In genomic region chr20:23441850-23442313, GRCh38 we compare ENCODE assay signal across 8 cellular contexts. TPM values are rescaled to one million over a fixed set of nuclear protein-coding genes. Genes with fewer than 3 reads are reported as not detected.
DNase-seq lines count a peak whose midpoint lies in the region; ATAC-seq and TF ChIP-seq lines count a peak whose summit lies in the region.

No MANE protein-coding gene starts in this region.

- H3K4me1 ChIP-seq in MM.1S (ENCODE audit: low read length) (no peaks in the 10 kb centered on the region), right cardiac atrium (ENCODE audit: control insufficient read depth, insufficient read depth, low read length) (no peaks in the 10 kb centered on the region)

- peak; percentile 82 for ATAC-seq in GM21723 (IDR thresholded peaks at IDR 0.05; ENCODE audit: unreplicated experiment)
- peak; percentile 80 to 82 for ATAC-seq in right cardiac atrium

- H3F3A ChIP-seq in MM.1S (ENCODE audit: insufficient read depth, low read length) = no peaks in the 10 kb centered on the region
- H3F3A ChIP-seq in SU-DHL-6 (ENCODE audit: insufficient read depth) = no peaks in the 10 kb centered on the region

- intact Hi-C loops in right cardiac atrium (cut with DNase I) = loop anchor here (5.0 to 10.0 kb wide), 2 partner anchors 160 to 163 kb away; partner anchors contain the start of gene CST9 (in 3 of the 4)

- H3K4me2 ChIP-seq in MM.1S (ENCODE audit: low read depth, low read length) (no peak overlapping the region), SU-DHL-6 (ENCODE audit: low read depth, low read length, poor library complexity, severe bottlenecking) (no peak overlapping the region)

- WGBS in right cardiac atrium = 20% methylated on average over 8 of the region's 8 CpGs

- H2AFZ ChIP-seq in MM.1S (ENCODE audit: low read length) (no peak overlapping the region), SU-DHL-6 (ENCODE audit: low read depth, low read length, severe bottlenecking) (no peak overlapping the region)

- H4K20me1 ChIP-seq in MM.1S (ENCODE audit: insufficient read depth, low read length) (no peaks in the 10 kb centered on the region), SU-DHL-6 (ENCODE audit: low read depth, low read length) (no peaks in the 10 kb centered on the region)

- H3K9me3 ChIP-seq in MM.1S (replicated peaks; ENCODE audit: insufficient read depth, low read length) (no peaks in the 10 kb centered on the region), SU-DHL-6 (ENCODE audit: insufficient read depth, low read length) (no peaks in the 10 kb centered on the region), right cardiac atrium (ENCODE audit: control insufficient read depth, low read length) (no peaks in the 10 kb centered on the region)

- peak; percentile 87 for TF ChIP-seq CTCF in MM.1S (IDR thresholded peaks at IDR 0.05; ENCODE audit: low read length)
- TF ChIP-seq CTCF in SU-DHL-6 (IDR thresholded peaks at IDR 0.05; ENCODE audit: insufficient read depth, low read length, poor library complexity, severe bottlenecking) = peak; percentile 78
- TF ChIP-seq CTCF in retinal pigment epithelial cell (conservative IDR thresholded peaks at IDR 0.05; ENCODE audit: low read depth, low read length) = peak; percentile 98

- H3K27me3 ChIP-seq in MM.1S (replicated peaks; ENCODE audit: insufficient read depth, low read length) (no peaks in the 10 kb centered on the region), SU-DHL-6 (ENCODE audit: low read length) (no peaks in the 10 kb centered on the region), right cardiac atrium (ENCODE audit: control insufficient read depth, insufficient read depth) (no peaks in the 10 kb centered on the region)

- peak; percentile 24 for DNase-seq in DMS153 treated with DMSO at 0.1 percent for 48 hours (lab: John Stamatoyannopoulos, UW; ENCODE audit: unreplicated experiment)
- DNase-seq in MM.1S = peak; percentile 64
- peak; percentile 18 for DNase-seq in amniotic stem cell (lab: John Stamatoyannopoulos, UW)
- DNase-seq in right cardiac atrium = peak; percentile 44 to 75 (median 69)
- no peak for DNase-seq in retinal pigment epithelial cell (ENCODE audit: low read depth)
- no peak for DNase-seq in GF-D8 (lab: John Stamatoyannopoulos, UW)

- no peaks in the 10 kb centered on the region for H3K36me3 ChIP-seq in MM.1S (replicated peaks; ENCODE audit: insufficient read depth, low read length)
- no peaks in the 10 kb centered on the region for H3K36me3 ChIP-seq in SU-DHL-6 (ENCODE audit: low read length)

- no peak overlapping the region for H3K9ac ChIP-seq in MM.1S (ENCODE audit: low read length)
- no peak overlapping the region for H3K9ac ChIP-seq in SU-DHL-6 (ENCODE audit: low read length)

- H3K4me3 ChIP-seq in MM.1S (ENCODE audit: low read length) (no peak overlapping the region), SU-DHL-6 (ENCODE audit: insufficient read depth, low read length, poor library complexity, severe bottlenecking) (no peak overlapping the region), right cardiac atrium (ENCODE audit: low read length) (no peak overlapping the region), retinal pigment epithelial cell (ENCODE audit: low read length) (no peak overlapping the region)

- H3K79me2 ChIP-seq in MM.1S (ENCODE audit: low read length) (no peaks in the 10 kb centered on the region), SU-DHL-6 (ENCODE audit: insufficient read depth, low read length) (no peaks in the 10 kb centered on the region)

- H3K27ac ChIP-seq in MM.1S (ENCODE audit: low read length) = no peak overlapping the region
- H3K27ac ChIP-seq in SU-DHL-6 (ENCODE audit: low read depth, low read length) = no peak overlapping the region
- H3K27ac ChIP-seq in right cardiac atrium (ENCODE audit: low read length) = no peak overlapping the region

- H3K9me2 ChIP-seq in MM.1S (replicated peaks; ENCODE audit: insufficient read depth, low read length) = no peaks in the 10 kb centered on the region
- no peaks in the 10 kb centered on the region for H3K9me2 ChIP-seq in SU-DHL-6 (replicated peaks; ENCODE audit: insufficient read depth, low read length)

RNA-seq across cellular contexts. Expression of gene CSTL1, which starts 2.4 kb away (rescaled TPM):
- total RNA-seq in right cardiac atrium = not detected
- not detected for polyA plus RNA-seq in right cardiac atrium

RNA-seq across cellular contexts. Expression of gene CST11, which starts 10.8 kb away (rescaled TPM):
- not detected for total RNA-seq in right cardiac atrium
- not detected for polyA plus RNA-seq in right cardiac atrium

RNA-seq across cellular contexts. Expression of gene NAPB, which starts 20.6 kb away (rescaled TPM):
- 1 to 10 TPM; 6.7 to 8.7 (median 7.8) TPM for total RNA-seq in right cardiac atrium
- polyA plus RNA-seq in right cardiac atrium = 4.3 TPM

RNA-seq across cellular contexts. Expression of gene CST8, which starts 49.0 kb away (rescaled TPM):
- total RNA-seq in right cardiac atrium = not detected
- polyA plus RNA-seq in right cardiac atrium = not detected

Comparison
In these comparisons a context has a peak if more than half of its experiments do, and no peak if none do; other contexts are left out.
1. DNase-seq: peak in DMS153 treated with DMSO at 0.1 percent for 48 hours (single experiment), MM.1S (single experiment), amniotic stem cell (single experiment) and right cardiac atrium (3 of 3); none in retinal pigment epithelial cell (single experiment) and GF-D8 (single experiment).
2. Peak in every context shown above with its lines, with median percentiles within 50 percentile points of each other: CTCF ChIP-seq.